Comparison of ENCODE assay signal across 22 cellular contexts in genomic region chr3:152360966-152361365, GRCh38.
DNase-seq lines count a peak whose midpoint lies in the region; ATAC-seq lines count a peak whose summit lies in the region.
"Had no signal": no experiment of that assay in that cellular context is flagged by ENCODE, and none has a peak within 500 bp of the region (broad histone marks: within the 10 kb centered on the region; RNA-seq: fewer than 3 reads in every experiment).

No MANE protein-coding gene starts in this region.

- H3K4me3 Mint-ChIP-seq in activated T-cell treated with anti-CD3 and anti-CD28 coated beads, Interleukin-2, amount 50 U/mL, for 72 hours, result peak overlapping the region in 1 of 2 donors; percentile 65
- H3K4me3 Mint-ChIP-seq in activated CD4-positive, alpha-beta memory T cell treated with anti-CD3 and anti-CD28 coated beads for 36 hours, result no peak overlapping the region
- H3K4me3 Mint-ChIP-seq in immature natural killer cell, result peak overlapping the region in 3 of 5 donors; percentile 1 to 4 (median 2)
- H3K4me3 Mint-ChIP-seq in stimulated activated memory B cell treated with anti-CD40 and anti-IgM and Interleukin-4, amounts not matched to agents 10 μg/mL and 1 μg/mL and 100 μg/mL, for 72 hours, result no peak overlapping the region

- peak overlapping the region; percentile 80 for H3K27ac Mint-ChIP-seq in activated T-cell treated with anti-CD3 and anti-CD28 coated beads, Interleukin-2, amount 50 U/mL, for 72 hours
- peak overlapping the region; percentile 34 for H3K27ac Mint-ChIP-seq in activated CD4-positive, alpha-beta memory T cell treated with anti-CD3 and anti-CD28 coated beads for 36 hours
- H3K27ac Mint-ChIP-seq in immature natural killer cell, result peak overlapping the region; percentile 15 to 81 (median 64)
- peak overlapping the region; percentile 21 for H3K27ac Mint-ChIP-seq in stimulated activated memory B cell treated with anti-CD40 and anti-IgM and Interleukin-4, amounts not matched to agents 10 μg/mL and 1 μg/mL and 100 μg/mL, for 72 hours

- intact Hi-C loops in activated CD4-positive, alpha-beta memory T cell treated with anti-CD3 and anti-CD28 coated beads for 36 hours (cut with micrococcal nuclease), result loop anchor here (2.0 kb wide), 1 partner anchor 14 kb away; no protein-coding TSS in a partner anchor

- peaks cover 85% of the 10 kb centered on the region for H3K4me1 Mint-ChIP-seq in activated T-cell treated with anti-CD3 and anti-CD28 coated beads, Interleukin-2, amount 50 U/mL, for 72 hours (ENCODE audit: low read depth)
- H3K4me1 Mint-ChIP-seq in activated CD4-positive, alpha-beta memory T cell treated with anti-CD3 and anti-CD28 coated beads for 36 hours (ENCODE audit: low read depth), result peaks cover 78% of the 10 kb centered on the region
- H3K4me1 Mint-ChIP-seq in immature natural killer cell, result peaks cover 75 to 100% of the 10 kb centered on the region in 2 donors
- peaks cover 58% of the 10 kb centered on the region for H3K4me1 Mint-ChIP-seq in stimulated activated memory B cell treated with anti-CD40 and anti-IgM and Interleukin-4, amounts not matched to agents 10 μg/mL and 1 μg/mL and 100 μg/mL, for 72 hours

- DNase-seq in activated T-cell treated with anti-CD3 and anti-CD28 coated beads, Interleukin-2, amount 50 U/mL, for 72 hours, result no peak
- DNase-seq in activated T-cell treated with anti-CD3 and anti-CD28 coated beads for 4 hours, result no peak
- DNase-seq in activated CD4-positive, alpha-beta memory T cell treated with anti-CD3 and anti-CD28 coated beads for 36 hours, result no peak
- no peak for DNase-seq in immature natural killer cell
- no peak for DNase-seq in islet precursor cell
- no peak for DNase-seq in NCI-H2227 treated with DMSO at 0.1 percent for 48 hours (lab: John Stamatoyannopoulos, UW)
- DNase-seq: activated CD4-positive, CD25-positive, alpha-beta regulatory T cell; activated CD8-positive, alpha-beta memory T cell treated with anti-CD3 and anti-CD28 coated beads, Interleukin-2, amount 50 U/mL, for 4 hours; brain microvascular endothelial cell; colonic mucosa; GOT3; mucosa of descending colon; NCI-H1417 treated with DMSO at 0.1 percent for 48 hours; NCI-H526; RPMI8226; SK-N-SH; T1000; tibial artery had no signal

- no peaks in the 10 kb centered on the region for H3K27me3 Mint-ChIP-seq in activated T-cell treated with anti-CD3 and anti-CD28 coated beads, Interleukin-2, amount 50 U/mL, for 72 hours (ENCODE audit: low read depth)
- H3K27me3 Mint-ChIP-seq in activated CD4-positive, alpha-beta memory T cell treated with anti-CD3 and anti-CD28 coated beads for 36 hours, result no peaks in the 10 kb centered on the region
- peaks cover 0 to 2% (median 1%) of the 10 kb centered on the region in 3 donors for H3K27me3 Mint-ChIP-seq in immature natural killer cell (ENCODE audit: low read depth in 3 of 3)
- H3K27me3 Mint-ChIP-seq in stimulated activated memory B cell treated with anti-CD40 and anti-IgM and Interleukin-4, amounts not matched to agents 10 μg/mL and 1 μg/mL and 100 μg/mL, for 72 hours, result no peaks in the 10 kb centered on the region
- H3K27me3 Mint-ChIP-seq: IgD-negative memory B cell had no signal

- no peak for ATAC-seq in activated T-cell treated with anti-CD3 and anti-CD28 coated beads, Interleukin-2, amount 50 U/mL, for 72 hours (replicated peaks in 1 of 2)
- ATAC-seq in stimulated activated memory B cell treated with anti-CD40 and anti-IgM and Interleukin-4, amounts not matched to agents 10 μg/mL and 1 μg/mL and 100 μg/mL, for 72 hours, result no peak
- ATAC-seq in HG03139 (IDR thresholded peaks at IDR 0.05; ENCODE audit: unreplicated experiment), result no peak
- ATAC-seq: mucosa of descending colon, sciatic nerve had no signal

- H3K9me3 Mint-ChIP-seq in activated T-cell treated with anti-CD3 and anti-CD28 coated beads, Interleukin-2, amount 50 U/mL, for 72 hours, result no peaks in the 10 kb centered on the region
- H3K9me3 Mint-ChIP-seq in activated CD4-positive, alpha-beta memory T cell treated with anti-CD3 and anti-CD28 coated beads for 36 hours, result no peaks in the 10 kb centered on the region
- H3K9me3 Mint-ChIP-seq in immature natural killer cell, result no peaks in the 10 kb centered on the region
- H3K9me3 Mint-ChIP-seq in stimulated activated memory B cell treated with anti-CD40 and anti-IgM and Interleukin-4, amounts not matched to agents 10 μg/mL and 1 μg/mL and 100 μg/mL, for 72 hours, result no peaks in the 10 kb centered on the region
- H3K9me3 Mint-ChIP-seq: IgD-negative memory B cell had no signal

- POLR2A ChIA-PET in activated CD4-positive, alpha-beta memory T cell treated with anti-CD3 and anti-CD28 coated beads for 36 hours (lab: Charles Lee), result no interaction called here

- CTCF ChIA-PET in activated CD4-positive, alpha-beta memory T cell treated with anti-CD3 and anti-CD28 coated beads for 36 hours (lab: Charles Lee), result no interaction called here

- H3K36me3 Mint-ChIP-seq in activated T-cell treated with anti-CD3 and anti-CD28 coated beads, Interleukin-2, amount 50 U/mL, for 72 hours (ENCODE audit: insufficient read depth in 2 of 2), result peaks cover 11 to 25% of the 10 kb centered on the region in 2 donors
- H3K36me3 Mint-ChIP-seq in activated CD4-positive, alpha-beta memory T cell treated with anti-CD3 and anti-CD28 coated beads for 36 hours, result peaks cover 26% of the 10 kb centered on the region
- H3K36me3 Mint-ChIP-seq in immature natural killer cell, result peaks cover 0 to 14% (median 4%) of the 10 kb centered on the region in 3 donors
- H3K36me3 Mint-ChIP-seq in stimulated activated memory B cell treated with anti-CD40 and anti-IgM and Interleukin-4, amounts not matched to agents 10 μg/mL and 1 μg/mL and 100 μg/mL, for 72 hours, result peaks cover 63% of the 10 kb centered on the region
- H3K36me3 Mint-ChIP-seq: IgD-negative memory B cell had no signal

Comparison
In these comparisons a context has a peak if more than half of its experiments do, and no peak if none do; other contexts are left out.
1. H3K27ac Mint-ChIP-seq: peak in every context shown above with its lines; median percentile 80 in activated T-cell treated with anti-CD3 and anti-CD28 coated beads, Interleukin-2, amount 50 U/mL, for 72 hours; 64 in immature natural killer cell; 34 in activated CD4-positive, alpha-beta memory T cell treated with anti-CD3 and anti-CD28 coated beads for 36 hours; 21 in stimulated activated memory B cell treated with anti-CD40 and anti-IgM and Interleukin-4, amounts not matched to agents 10 μg/mL and 1 μg/mL and 100 μg/mL, for 72 hours.
2. H3K4me3 Mint-ChIP-seq: peak in immature natural killer cell (3 of 5); none in activated CD4-positive, alpha-beta memory T cell treated with anti-CD3 and anti-CD28 coated beads for 36 hours (single experiment) and stimulated activated memory B cell treated with anti-CD40 and anti-IgM and Interleukin-4, amounts not matched to agents 10 μg/mL and 1 μg/mL and 100 μg/mL, for 72 hours (single experiment).